In the genomic region with DNA sequence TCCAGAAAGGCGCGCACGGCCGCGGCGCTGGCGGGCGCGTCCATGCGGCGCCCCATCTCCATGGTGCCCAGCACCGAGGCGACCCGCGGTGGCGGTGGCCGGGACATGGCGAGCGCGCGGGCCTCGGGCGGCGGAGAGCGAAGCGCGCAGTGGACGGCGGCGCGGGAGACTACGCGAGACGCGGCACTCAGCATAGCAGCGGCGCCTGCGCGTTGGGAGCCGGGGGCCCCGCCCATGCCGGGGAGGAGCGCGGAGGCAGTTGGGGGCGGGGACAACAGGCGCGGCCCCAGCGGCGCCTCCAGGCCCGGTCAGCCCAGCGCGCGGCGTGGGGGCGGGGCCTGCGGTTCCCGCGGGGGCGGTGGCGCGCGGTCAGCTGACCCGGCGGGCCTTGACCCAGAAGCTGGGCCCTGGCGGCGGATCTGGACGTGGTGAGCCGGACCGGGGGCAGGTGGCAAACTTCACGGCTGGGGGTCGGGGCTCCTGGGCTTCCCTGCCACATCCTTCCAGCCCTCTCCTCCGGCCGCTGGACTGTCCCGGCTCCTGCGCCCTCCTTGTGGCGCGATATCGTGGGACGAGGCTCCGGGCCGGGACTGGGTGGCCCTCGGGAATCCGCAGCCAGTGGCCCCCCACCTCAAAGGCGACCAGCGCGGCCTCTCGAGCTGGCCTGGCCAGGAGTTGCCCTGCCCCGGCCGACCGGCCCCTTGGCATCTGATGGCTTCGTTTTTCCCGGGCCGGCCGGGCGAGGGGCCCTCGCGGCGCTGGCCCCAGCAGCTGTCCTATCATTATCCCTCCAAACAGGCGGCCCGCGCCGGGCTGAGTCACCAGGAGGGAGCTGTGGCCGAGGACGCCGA, we compare ENCODE assay signal across 8 cellular contexts. TPM values are rescaled to one million over a fixed set of nuclear protein-coding genes. Genes with fewer than 3 reads are reported as not detected.
DNase-seq lines count a peak whose midpoint lies in the region; ATAC-seq and TF ChIP-seq lines count a peak whose summit lies in the region.

A gene (minus strand): TSS at position 214 of the 851 bp plus-strand sequence. CDS start 20 bp downstream, at position 194.
A gene with protein sequence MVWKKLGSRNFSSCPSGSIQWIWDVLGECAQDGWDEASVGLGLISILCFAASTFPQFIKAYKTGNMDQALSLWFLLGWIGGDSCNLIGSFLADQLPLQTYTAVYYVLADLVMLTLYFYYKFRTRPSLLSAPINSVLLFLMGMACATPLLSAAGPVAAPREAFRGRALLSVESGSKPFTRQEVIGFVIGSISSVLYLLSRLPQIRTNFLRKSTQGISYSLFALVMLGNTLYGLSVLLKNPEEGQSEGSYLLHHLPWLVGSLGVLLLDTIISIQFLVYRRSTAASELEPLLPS (plus strand): TSS at position 396 of the 851 bp plus-strand sequence. CDS start 5,352 bp downstream, outside the sequence.

- POLR2A ChIA-PET in OCI-LY7 (lab: Charles Lee) = interaction anchor here (0.5 kb wide), 1 partner anchor 272 kb away, joined by 3 read pairs; no protein-coding TSS in a partner anchor

- no peaks in the 10 kb centered on the region for H4K20me1 ChIP-seq in OCI-LY7 (ENCODE audit: insufficient read depth, low read length)

- H3K9me3 ChIP-seq in OCI-LY7 (ENCODE audit: low read length) = no peaks in the 10 kb centered on the region
- no peaks in the 10 kb centered on the region for H3K9me3 ChIP-seq in mucosa of descending colon

- H3K4me2 ChIP-seq in OCI-LY7 (ENCODE audit: low read length) = peak within 1 kb of the TSS; percentile 88

- BruUV-seq in OCI-LY7 (replicated peaks; lab: Mats Ljungman, UMichigan) = no TSS peak

- H3K36me3 ChIP-seq in OCI-LY7 (ENCODE audit: insufficient read depth, low read length) (peaks cover 11% of the 10 kb centered on the region; the same call in 1 of the 2 replicates), mucosa of descending colon (ENCODE audit: low read depth) (peaks cover 3% of the 10 kb centered on the region)

- peak within 1 kb of the TSS; percentile 91 for H3K27ac ChIP-seq in OCI-LY7 (ENCODE audit: low read depth, low read length, poor library complexity, severe bottlenecking)
- peak within 1 kb of the TSS; percentile 68 for H3K27ac ChIP-seq in epithelial cell of prostate

- H3K9me2 ChIP-seq in OCI-LY7 (ENCODE audit: insufficient read depth, low read length) = no peaks in the 10 kb centered on the region

- peaks cover 57% of the 10 kb centered on the region for H3K4me1 ChIP-seq in OCI-LY7 (ENCODE audit: insufficient read depth, low read length, poor library complexity, severe bottlenecking)
- H3K4me1 ChIP-seq in mucosa of descending colon (ENCODE audit: low read depth) = peaks cover 36% of the 10 kb centered on the region

- CTCF ChIA-PET in OCI-LY7 (lab: Charles Lee; ENCODE audit: unreplicated experiment) = no interaction called here

- intact Hi-C loops in OCI-LY7 (cut with micrococcal nuclease; ENCODE audit: unreplicated experiment) (no loop called here), mucosa of descending colon (cut with DNase I, micrococcal nuclease) (no loop called here)

- H3K79me2 ChIP-seq in OCI-LY7 (ENCODE audit: insufficient read depth, low read depth, low read length) = peaks cover 18% of the 10 kb centered on the region; the same call in 1 of the 2 replicates

- TF ChIP-seq CTCF in OCI-LY7 (conservative IDR thresholded peaks at IDR 0.05; ENCODE audit: low read length) (no peak), mucosa of descending colon (IDR thresholded peaks at IDR 0.05) (no peak)

- peak within 1 kb of the TSS; percentile 68; the same call in 1 of the 2 replicates for H2AFZ ChIP-seq in OCI-LY7 (ENCODE audit: low read length)

- ATAC-seq in GM21528 (IDR thresholded peaks at IDR 0.05; ENCODE audit: low FRiP score, unreplicated experiment) (peak; percentile 77), mucosa of descending colon (peak; percentile 93)

- DNase-seq in DMS 273 (lab: John Stamatoyannopoulos, UW; ENCODE audit: unreplicated experiment) (peak; percentile 96), HuH-7.5 (ENCODE audit: low spot score) (peak; percentile 90), OCI-LY7 (ENCODE audit: low spot score) (peak; percentile 94), epithelial cell of prostate (ENCODE audit: low read depth, low spot score) (peak; percentile 39), mucosa of descending colon (peak; percentile 91 to 97 (median 95))
- DNase-seq in activated T-cell treated with anti-CD3 and anti-CD28 coated beads, Interleukin-2, amount 50 U/mL, for 1 hour = peak; percentile 94
- DNase-seq in stimulated activated CD8-positive, alpha-beta memory T cell treated with anti-CD3 and anti-CD28 coated beads, Interleukin-4, amount 100 ng/mL, for 1 hour (ENCODE audit: low read depth in 2 of 2, low spot score in 1 of 2) = peak; percentile 79 to 80

- H3K4me3 ChIP-seq in OCI-LY7 (ENCODE audit: low read depth, low read length, poor library complexity, severe bottlenecking) (peak within 1 kb of the TSS; percentile 82), mucosa of descending colon (peak within 1 kb of the TSS; percentile 61)

RNA-seq across cellular contexts. Expression of the first gene that starts in this region (rescaled TPM):
- total RNA-seq in OCI-LY7 (2014; rRNA removed; shearing (Covaris generic)) = 53.9 and 75.2 TPM in 2 replicates
- total RNA-seq in OCI-LY7 (2022) (54.2 and 59.1 TPM in 2 replicates), mucosa of descending colon (10 to 100 TPM; 57.9 to 85.2 (median 72.1) TPM)

RNA-seq across cellular contexts. Expression of the second gene that starts in this region (rescaled TPM):
- 14.0 and 14.9 TPM in 2 replicates for total RNA-seq in OCI-LY7 (2014; rRNA removed; shearing (Covaris generic))
- total RNA-seq in OCI-LY7 (2022) = 18.9 and 21.0 TPM in 2 replicates
- total RNA-seq in mucosa of descending colon = 10 to 100 TPM; 11.3 to 16.2 (median 13.6) TPM

Comparison
In these comparisons a context has a peak if more than half of its experiments do, and no peak if none do; other contexts are left out.
1. Peak in every context shown above with its lines: DNase-seq, ATAC-seq, H3K4me3 ChIP-seq and H3K27ac ChIP-seq.
2. DNase-seq: peak in every context shown above with its lines; median percentile 96 in DMS 273; 95 in mucosa of descending colon; 94 in OCI-LY7; 94 in activated T-cell treated with anti-CD3 and anti-CD28 coated beads, Interleukin-2, amount 50 U/mL, for 1 hour; 90 in HuH-7.5; 80 in stimulated activated CD8-positive, alpha-beta memory T cell treated with anti-CD3 and anti-CD28 coated beads, Interleukin-4, amount 100 ng/mL, for 1 hour; 39 in epithelial cell of prostate.